9 cellular contexts compared by ENCODE assay signal in the genomic region with DNA sequence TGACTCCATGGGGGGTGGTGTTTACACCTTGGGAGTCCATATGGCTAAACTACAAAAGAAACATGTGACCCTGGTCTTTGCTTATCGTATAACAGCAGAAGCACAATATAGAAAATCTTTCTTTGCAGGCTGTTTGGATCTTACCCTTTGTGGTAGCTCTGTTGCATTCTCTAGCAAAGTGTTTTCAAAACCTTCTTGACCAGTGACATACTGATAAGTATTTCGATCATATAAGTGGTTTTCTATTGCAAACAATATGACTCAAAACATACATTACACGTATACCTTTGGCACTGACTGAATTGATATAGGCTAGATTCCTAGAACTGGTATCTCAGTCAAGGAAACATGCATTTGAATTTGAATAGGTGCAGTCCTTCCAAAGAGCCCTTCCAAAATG.
"Had no signal": no experiment of that assay in that cellular context is flagged by ENCODE, and none has a peak within 500 bp of the region (broad histone marks: within the 10 kb centered on the region; RNA-seq: fewer than 3 reads in every experiment).

No MANE protein-coding gene starts in this region.

- H3K4me2 ChIP-seq: GM23338 had no signal

- H2AFZ ChIP-seq: GM23338 had no signal

- DNase-seq: H9, HCEC 1CT, KG1 had no signal

- ATAC-seq: GM23338, HepG2 had no signal

- H3K4me3 Mint-ChIP-seq: GM23338, H9, IgD-negative memory B cell had no signal

- FAIRE-seq: H1, H54, HepG2 had no signal

- H3K27ac ChIP-seq: HL-60 had no signal

- H3K27ac Mint-ChIP-seq: GM23338, H9, IgD-negative memory B cell had no signal

- H3K36me3 Mint-ChIP-seq: IgD-negative memory B cell had no signal

- H3K4me3 ChIP-seq: GM23338 had no signal
